In genomic region chr17:49383048-49383447, GRCh38 we compare ENCODE assay signal across 23 cellular contexts.
"Had no signal": no experiment of that assay in that cellular context is flagged by ENCODE, and none has a peak within 500 bp of the region (broad histone marks: within the 10 kb centered on the region; RNA-seq: fewer than 3 reads in every experiment).

No MANE protein-coding gene starts in this region.

- H3K27me3 ChIP-seq: neutrophil, pancreas, right lobe of liver, testis, upper lobe of left lung had no signal

- H3K4me3 Mint-ChIP-seq: effector memory CD8-positive, alpha-beta T cell; immature natural killer cell; natural killer cell treated with Interleukin-12 subunit alpha and Interleukin-12 subunit beta and Interleukin-15 and Interleukin-18, amount 100 ng/mL, for 72 hours; neural crest cell; stimulated activated memory B cell treated with anti-CD40 and anti-IgM and Interleukin-4, amounts not matched to agents 10 μg/mL and 1 μg/mL and 100 μg/mL, for 72 hours had no signal

- H3K4me1 ChIP-seq: pancreas, testis had no signal

- ATAC-seq: effector memory CD8-positive, alpha-beta T cell; left colon; lower lobe of right lung; natural killer cell treated with Interleukin-12 subunit alpha and Interleukin-12 subunit beta and Interleukin-15 and Interleukin-18, amount 100 ng/mL, for 72 hours; pancreas; stimulated activated memory B cell treated with anti-CD40 and anti-IgM and Interleukin-4, amounts not matched to agents 10 μg/mL and 1 μg/mL and 100 μg/mL, for 72 hours; stimulated activated naive CD8-positive, alpha-beta T cell treated with anti-CD3 and anti-CD28 coated beads, Interleukin-15, Interleukin-2, amounts not matched to agents 100 U/mL and 50 U/mL, for 24 hours had no signal

- H3K9me3 ChIP-seq: lower lobe of right lung, neutrophil, pancreas, right lobe of liver, testis, tibial artery, upper lobe of left lung had no signal

- DNase-seq: dermis blood vessel endothelial cell; effector memory CD8-positive, alpha-beta T cell; hypothalamus; immature natural killer cell; islet precursor cell; kidney glomerular epithelial cell; lower lobe of right lung; naive B cell; pancreas; stimulated activated CD4-positive, alpha-beta T cell treated with anti-CD3 and anti-CD28 coated beads, Interleukin-4, amount 100 ng/mL, for 4 hours; stimulated activated naive CD8-positive, alpha-beta T cell treated with anti-CD3 and anti-CD28 coated beads, Interleukin-15, Interleukin-2, amounts not matched to agents 100 U/mL and 50 U/mL, for 24 hours; substantia nigra; testis; tibial artery; upper lobe of left lung had no signal

- H3K27ac Mint-ChIP-seq: immature natural killer cell; natural killer cell treated with Interleukin-12 subunit alpha and Interleukin-12 subunit beta and Interleukin-15 and Interleukin-18, amount 100 ng/mL, for 72 hours; progenitor cell of endocrine pancreas had no signal

- H3K27me3 Mint-ChIP-seq: effector memory CD8-positive, alpha-beta T cell; naive B cell; natural killer cell treated with Interleukin-12 subunit alpha and Interleukin-12 subunit beta and Interleukin-15 and Interleukin-18, amount 100 ng/mL, for 72 hours; stimulated activated memory B cell treated with anti-CD40 and anti-IgM and Interleukin-4, amounts not matched to agents 10 μg/mL and 1 μg/mL and 100 μg/mL, for 72 hours had no signal

- H3K9me3 Mint-ChIP-seq: effector memory CD8-positive, alpha-beta T cell; immature natural killer cell; natural killer cell treated with Interleukin-12 subunit alpha and Interleukin-12 subunit beta and Interleukin-15 and Interleukin-18, amount 100 ng/mL, for 72 hours had no signal

- H3K4me3 ChIP-seq: coronary artery, lower lobe of right lung, pancreas, right lobe of liver, testis, tibial artery, upper lobe of left lung had no signal

- H3K36me3 ChIP-seq: lower lobe of right lung, neutrophil, pancreas, right lobe of liver, tibial artery, upper lobe of left lung had no signal

- H3K27ac ChIP-seq: coronary artery, lower lobe of right lung, neutrophil, pancreas, right lobe of liver, testis, tibial artery, upper lobe of left lung had no signal
